8 cellular contexts compared by ENCODE assay signal in the genomic region with DNA sequence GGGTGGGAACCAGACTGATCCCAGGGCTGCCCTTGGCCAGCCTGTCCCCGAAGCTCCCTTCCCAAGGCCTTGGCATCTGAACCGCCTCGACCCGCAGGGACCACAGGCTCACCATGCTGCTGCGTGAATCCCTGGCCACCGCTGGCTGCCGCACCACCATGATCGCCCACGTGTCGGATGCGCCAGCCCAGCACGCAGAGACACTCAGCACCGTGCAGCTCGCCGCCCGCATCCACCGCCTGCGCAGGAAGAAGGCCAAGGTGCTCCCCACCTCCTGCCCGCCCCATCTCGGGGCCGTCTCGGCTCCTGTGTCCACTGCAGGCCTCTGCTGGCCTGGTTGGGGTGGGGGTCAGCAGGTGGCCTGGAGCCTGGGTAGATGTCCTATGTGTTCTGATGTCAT.
"Had no signal": no experiment of that assay in that cellular context is flagged by ENCODE, and none has a peak within 500 bp of the region (broad histone marks: within the 10 kb centered on the region; RNA-seq: fewer than 3 reads in every experiment).

No MANE protein-coding gene starts in this region.

- DNase-seq: GOT3, H7, H9, HCEC 1CT, HFFc6 had no signal

- FAIRE-seq: H54 had no signal

- H3K4me2 ChIP-seq: GM23338 had no signal

- H3K4me3 ChIP-seq: GM23338, HAP-1 had no signal

- H2AFZ ChIP-seq: GM23338 had no signal

- H3K9me3 ChIP-seq: HAP-1 had no signal
